In the genomic region with DNA sequence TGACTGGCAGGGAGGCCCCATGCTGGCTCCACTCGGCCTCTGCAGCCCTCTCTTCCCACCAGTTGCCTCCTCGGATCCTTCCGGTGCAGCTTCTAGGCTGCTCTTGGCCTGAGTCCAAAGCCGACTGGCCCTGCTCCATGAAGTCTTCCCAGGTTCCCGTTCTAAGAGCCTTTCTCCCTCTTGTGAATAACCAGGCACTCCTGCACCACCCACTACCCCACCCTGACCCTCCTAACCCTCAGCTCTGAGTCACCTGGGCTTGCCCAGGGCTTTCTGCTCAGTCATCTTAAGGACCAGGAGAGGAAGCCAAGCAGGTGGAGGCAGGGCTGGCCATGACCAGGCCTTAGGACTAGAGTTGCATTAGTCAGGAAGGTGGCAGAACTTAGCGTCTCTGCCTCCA, we compare ENCODE assay signal across 9 cellular contexts. TPM values are rescaled to one million over a fixed set of nuclear protein-coding genes. Genes with fewer than 3 reads are reported as not detected.
DNase-seq lines count a peak whose midpoint lies in the region; ATAC-seq and TF ChIP-seq lines count a peak whose summit lies in the region.
"Had no signal": no experiment of that assay in that cellular context is flagged by ENCODE, and none has a peak within 500 bp of the region (broad histone marks: within the 10 kb centered on the region; RNA-seq: fewer than 3 reads in every experiment).

No MANE protein-coding gene starts in this region.

- no peak overlapping the region for H3K4me2 ChIP-seq in GM23338

- no peaks in the 10 kb centered on the region for H3K9me2 ChIP-seq in GM23338 (ENCODE audit: insufficient read depth)

- H4K20me1 ChIP-seq in GM23338 (replicated peaks; ENCODE audit: insufficient read depth) = no peaks in the 10 kb centered on the region

- no peaks in the 10 kb centered on the region for H3K4me1 Mint-ChIP-seq in GM23338
- H3K4me1 Mint-ChIP-seq in glutamatergic neuron (ENCODE audit: low read depth, unreplicated experiment) = no peaks in the 10 kb centered on the region

- H3K36me3 ChIP-seq in GM23338 (ENCODE audit: insufficient read depth) = no peaks in the 10 kb centered on the region

- no peaks in the 10 kb centered on the region for H3F3A ChIP-seq in GM23338 (replicated peaks; ENCODE audit: low read depth)

- peak overlapping the region; percentile 78 for H2AFZ ChIP-seq in GM23338

- no peak overlapping the region for H3K27ac Mint-ChIP-seq in GM23338
- no peak overlapping the region for H3K27ac Mint-ChIP-seq in glutamatergic neuron (ENCODE audit: unreplicated experiment)
- H3K27ac Mint-ChIP-seq: activated naive CD8-positive, alpha-beta T cell had no signal

- H3K4me3 ChIP-seq in GM23338 = no peak overlapping the region

- no peak for DNase-seq in GM23338 (ENCODE audit: low spot score)
- DNase-seq in NOMO-1 treated with DMSO at 0.1 percent for 48 hours (lab: John Stamatoyannopoulos, UW; ENCODE audit: unreplicated experiment) = peak; percentile 64
- peak; percentile 45 for DNase-seq in fibroblast of peridontal ligament (ENCODE audit: extremely low read depth)
- peak; percentile 98 for DNase-seq in renal cortical epithelial cell (ENCODE audit: low read depth)
- DNase-seq in T-helper 9 cell = no peak
- DNase-seq in glutamatergic neuron = no peak

- no peak; the same call in 2 of the 3 replicates for ATAC-seq in GM23338
- no peak for ATAC-seq in GM18520 (IDR thresholded peaks at IDR 0.05; ENCODE audit: unreplicated experiment)
- no peak for ATAC-seq in HG02852 (IDR thresholded peaks at IDR 0.05; ENCODE audit: unreplicated experiment)

- no peaks in the 10 kb centered on the region for H3K79me2 ChIP-seq in GM23338 (replicated peaks; ENCODE audit: insufficient read depth)

- peaks cover 5% of the 10 kb centered on the region for H3K27me3 Mint-ChIP-seq in GM23338 (ENCODE audit: insufficient read depth, low read depth, poor library complexity)
- H3K27me3 Mint-ChIP-seq in glutamatergic neuron (ENCODE audit: unreplicated experiment) = no peaks in the 10 kb centered on the region

- no peaks in the 10 kb centered on the region for H3K9me3 Mint-ChIP-seq in GM23338
- no peaks in the 10 kb centered on the region for H3K9me3 Mint-ChIP-seq in glutamatergic neuron (ENCODE audit: unreplicated experiment)

- no peaks in the 10 kb centered on the region for H3K27me3 ChIP-seq in GM23338 (ENCODE audit: insufficient read depth)

- H3K36me3 Mint-ChIP-seq in GM23338 (ENCODE audit: low read depth) (no peaks in the 10 kb centered on the region), glutamatergic neuron (ENCODE audit: unreplicated experiment) (no peaks in the 10 kb centered on the region)
- H3K36me3 Mint-ChIP-seq: activated naive CD8-positive, alpha-beta T cell had no signal

- TF ChIP-seq CTCF in GM23338 (conservative IDR thresholded peaks at IDR 0.05; ENCODE audit: low read depth in 2 of 2) = no peak
- no peak for TF ChIP-seq CTCF in glutamatergic neuron (IDR thresholded peaks at IDR 0.05; ENCODE audit: partially characterized antibody, unreplicated experiment)

- H3K4me1 ChIP-seq in GM23338 (ENCODE audit: insufficient read depth) = no peaks in the 10 kb centered on the region

- H3K4me3 Mint-ChIP-seq in GM23338 (no peak overlapping the region), glutamatergic neuron (ENCODE audit: unreplicated experiment) (no peak overlapping the region)
- H3K4me3 Mint-ChIP-seq: activated naive CD8-positive, alpha-beta T cell had no signal

- no peak overlapping the region for H3K27ac ChIP-seq in GM23338 (ENCODE audit: low read depth)

TF ChIP-seq in GM23338, 12 proteins besides CTCF, POLR2A, EP300 and RAD21:
- TF ChIP-seq NANOG (IDR thresholded peaks at IDR 0.05; ENCODE audit: borderline replicate concordance) (no peak), ZNF114 (CRISPR knock-in tag; IDR thresholded peaks at IDR 0.05) (no peak), EZH2phosphoT487 (IDR thresholded peaks at IDR 0.05; ENCODE audit: unreplicated experiment) (no peak), CREB1 (CRISPR knock-in tag; IDR thresholded peaks at IDR 0.05; ENCODE audit: low read depth) (no peak), POLR2AphosphoS5 (IDR thresholded peaks at IDR 0.05; ENCODE audit: low read depth) (no peak), ZNF331 (CRISPR knock-in tag; IDR thresholded peaks at IDR 0.05; ENCODE audit: low read depth) (no peak), STAT1 (IDR thresholded peaks at IDR 0.05; ENCODE audit: unreplicated experiment) (no peak), EZH2 (IDR thresholded peaks at IDR 0.05; ENCODE audit: low read depth, unreplicated experiment) (no peak)
- TF ChIP-seq, protein P1, sequence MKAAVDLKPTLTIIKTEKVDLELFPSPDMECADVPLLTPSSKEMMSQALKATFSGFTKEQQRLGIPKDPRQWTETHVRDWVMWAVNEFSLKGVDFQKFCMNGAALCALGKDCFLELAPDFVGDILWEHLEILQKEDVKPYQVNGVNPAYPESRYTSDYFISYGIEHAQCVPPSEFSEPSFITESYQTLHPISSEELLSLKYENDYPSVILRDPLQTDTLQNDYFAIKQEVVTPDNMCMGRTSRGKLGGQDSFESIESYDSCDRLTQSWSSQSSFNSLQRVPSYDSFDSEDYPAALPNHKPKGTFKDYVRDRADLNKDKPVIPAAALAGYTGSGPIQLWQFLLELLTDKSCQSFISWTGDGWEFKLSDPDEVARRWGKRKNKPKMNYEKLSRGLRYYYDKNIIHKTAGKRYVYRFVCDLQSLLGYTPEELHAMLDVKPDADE (IDR thresholded peaks at IDR 0.05) = no peak
TF ChIP-seq in GM23338: peak in this region for 0.

RNA-seq across cellular contexts. Expression of a gene that starts 28.1 kb away (rescaled TPM):
- 341 and 348 TPM in 2 replicates for total RNA-seq in GM23338 (2014; rRNA removed; shearing (Covaris generic))
- 375 and 444 TPM in 2 replicates for polyA plus RNA-seq in GM23338 (2016; fragmentation: Nextera tagmentation; extraction: Ambion mirVana)
- total RNA-seq in renal cortical epithelial cell (276 and 290 TPM in 2 replicates), glutamatergic neuron (ENCODE audit: unreplicated experiment) (177 TPM)

RNA-seq across cellular contexts. Expression of a gene that starts 37.6 kb away (rescaled TPM):
- total RNA-seq in GM23338 (2014; rRNA removed; shearing (Covaris generic)) = 91.7 and 106 TPM in 2 replicates
- polyA plus RNA-seq in GM23338 (2016; fragmentation: Nextera tagmentation; extraction: Ambion mirVana) = 50.0 and 51.5 TPM in 2 replicates
- total RNA-seq in renal cortical epithelial cell (240 and 286 TPM in 2 replicates), glutamatergic neuron (ENCODE audit: unreplicated experiment) (152 TPM)

RNA-seq across cellular contexts. Expression of a gene that starts 50.9 kb away (rescaled TPM):
- total RNA-seq in GM23338 (2014; rRNA removed; shearing (Covaris generic)) = 10.0 and 11.3 TPM in 2 replicates
- 20.2 and 23.6 TPM in 2 replicates for polyA plus RNA-seq in GM23338 (2016; fragmentation: Nextera tagmentation; extraction: Ambion mirVana)
- total RNA-seq in renal cortical epithelial cell (18.7 and 19.8 TPM in 2 replicates), glutamatergic neuron (ENCODE audit: unreplicated experiment) (18.2 TPM)

Comparison
In these comparisons a context has a peak if more than half of its experiments do, and no peak if none do; other contexts are left out.
1. DNase-seq: peak in NOMO-1 treated with DMSO at 0.1 percent for 48 hours (single experiment), fibroblast of peridontal ligament (single experiment) and renal cortical epithelial cell (single experiment); none in GM23338 (single experiment), T-helper 9 cell (single experiment) and glutamatergic neuron (single experiment).